In the genomic region with DNA sequence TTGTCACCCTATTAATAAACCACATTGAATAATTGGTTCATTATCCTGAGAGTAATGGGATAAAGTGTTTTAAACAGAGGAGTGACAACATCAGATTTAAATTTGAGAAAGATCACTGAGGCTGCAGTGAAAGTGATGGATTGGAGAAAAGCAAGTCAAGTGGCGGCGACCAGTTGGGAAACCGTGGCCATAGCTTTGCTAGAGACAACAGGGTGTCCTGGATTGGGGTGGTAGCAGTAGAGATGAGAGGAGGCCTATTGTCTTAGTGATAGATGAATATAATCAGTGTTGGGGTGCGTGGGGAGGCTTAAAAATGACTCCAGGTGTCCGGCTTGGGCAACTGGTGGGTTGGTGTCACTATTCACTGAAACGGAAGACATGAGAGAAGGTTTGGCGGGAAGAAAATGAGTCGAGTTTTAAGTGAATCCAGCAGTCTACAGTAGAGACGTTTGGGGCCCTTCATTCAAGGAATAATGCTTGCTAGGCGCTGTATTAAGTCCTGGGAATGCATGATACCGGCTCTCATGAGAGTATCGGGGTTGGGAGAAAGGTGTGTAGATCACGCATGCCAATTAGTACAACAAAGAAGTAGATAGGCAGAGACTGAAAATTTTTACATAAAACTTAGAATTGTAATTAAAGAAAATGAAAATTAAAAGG, we compare ENCODE assay signal across 9 cellular contexts. TPM values are rescaled to one million over a fixed set of nuclear protein-coding genes. Genes with fewer than 3 reads are reported as not detected.
DNase-seq lines count a peak whose midpoint lies in the region; ATAC-seq, FAIRE-seq and TF ChIP-seq lines count a peak whose summit lies in the region.
"Had no signal": no experiment of that assay in that cellular context is flagged by ENCODE, and none has a peak within 500 bp of the region (broad histone marks: within the 10 kb centered on the region; RNA-seq: fewer than 3 reads in every experiment).

No MANE protein-coding gene starts in this region.

- H3K9ac ChIP-seq in keratinocyte (ENCODE audit: control insufficient read depth, extremely low read depth, insufficient read depth, low read length) = peak overlapping the region; percentile 79

- ATAC-seq in heart right ventricle (no peak), left cardiac atrium (no peak)

- peaks cover 18% of the 10 kb centered on the region for H3K4me1 Mint-ChIP-seq in activated T-helper 2 cell treated with anti-CD3 and anti-CD28 coated beads, Interferon-gamma antibody, Interleukin-2, Interleukin-4, amounts not matched to agents 10 μg/mL and 5 μg/mL and 100 μg/mL, durations not matched to agents 14 hours and 24 hours and 36 hours (ENCODE audit: low read depth)

- 19% methylated on average over 13 of the region's 13 CpGs for WGBS in heart right ventricle, 2 donors
- 10 to 18% methylated on average over 13 of the region's 13 CpGs for WGBS in testis, 2 donors

- H3K36me3 ChIP-seq in heart right ventricle (peaks cover 0 to 37% (median 10%) of the 10 kb centered on the region in 9 donors), keratinocyte (ENCODE audit: control insufficient read depth in 2 of 2, extremely low read depth in 1 of 2, insufficient read depth in 2 of 2, low read length in 2 of 2) (peaks cover 4% of the 10 kb centered on the region in 2 experiments), testis (ENCODE audit: low read depth, missing control alignments) (no peaks in the 10 kb centered on the region)

- dilution Hi-C loops in keratinocyte (cut with MboI; ENCODE audit: extremely low pct_ligation_motif_present, low sequenced_read_pairs) = no loop called here

- H3K9me1 ChIP-seq in keratinocyte (ENCODE audit: control insufficient read depth, extremely low read depth, insufficient read depth, low read length) = no peaks in the 10 kb centered on the region

- H3K9me3 ChIP-seq in heart right ventricle (no peaks in the 10 kb centered on the region), keratinocyte (ENCODE audit: control insufficient read depth, low read depth, low read length) (no peaks in the 10 kb centered on the region), testis (no peaks in the 10 kb centered on the region)

- DNase-seq in heart right ventricle (no peak), left cardiac atrium (no peak), keratinocyte (ENCODE audit: low read depth, low spot score) (no peak), testis (peak; percentile 17), NCI-H2081 (lab: John Stamatoyannopoulos, UW) (no peak), nucleus accumbens (lab: John Stamatoyannopoulos, UW) (no peak)
- DNase-seq in activated T-helper 2 cell treated with anti-CD3 and anti-CD28 coated beads, Interferon-gamma antibody, Interleukin-2, Interleukin-4, amounts not matched to agents 10 μg/mL and 5 μg/mL and 100 μg/mL, durations not matched to agents 14 hours and 24 hours and 36 hours (ENCODE audit: low spot score) = no peak
- no peak for DNase-seq in activated CD4-positive, CD25-positive, alpha-beta regulatory T cell (lab: John Stamatoyannopoulos, UW)

- TF ChIP-seq CTCF in heart right ventricle (IDR thresholded peaks at IDR 0.05) = no peak
- TF ChIP-seq CTCF in keratinocyte (optimal IDR thresholded peaks at IDR 0.05 in 1 of 3, IDR thresholded peaks at IDR 0.05 in 1 of 3, conservative IDR thresholded peaks at IDR 0.05 in 1 of 3; ENCODE audit: extremely low read depth in 1 of 3, insufficient read depth in 2 of 3, low read length in 3 of 3) = no peak
- no peak for TF ChIP-seq CTCF in testis (IDR thresholded peaks at IDR 0.05)

- intact Hi-C loops in heart right ventricle (cut with DNase I) = loop anchor here in 5 of 10 donors (1.0 to 10.0 kb wide), 7 partner anchors 62 to 305 kb away; partner anchors contain the start of genes STIMATE (in 2 of the 5) and ITIH4 (in 1 of the 5)
- intact Hi-C loops in left cardiac atrium (cut with DNase I) = loop anchor here in 1 of 2 donors (5.0 kb wide), 1 partner anchor 62 kb away; the partner anchor contains the start of gene ITIH4
- intact Hi-C loops in activated T-helper 2 cell treated with anti-CD3 and anti-CD28 coated beads, Interferon-gamma antibody, Interleukin-2, Interleukin-4, amounts not matched to agents 10 μg/mL and 5 μg/mL and 100 μg/mL, durations not matched to agents 14 hours and 24 hours and 36 hours (cut with micrococcal nuclease) = no loop called here
- intact Hi-C loops in testis (cut with DNase I; ENCODE audit: low total_unique reads) = no loop called here

- peak overlapping the region; percentile 96 for H3K4me2 ChIP-seq in keratinocyte (ENCODE audit: control insufficient read depth, extremely low read depth, insufficient read depth, low read depth, low read length)

- H3K27ac ChIP-seq in heart right ventricle = peak overlapping the region in 8 of 10 donors; percentile 78 to 90 (median 86)
- H3K27ac ChIP-seq in keratinocyte (ENCODE audit: control insufficient read depth, insufficient read depth, low read length) = peak overlapping the region; percentile 65
- H3K27ac ChIP-seq in testis = peak overlapping the region; percentile 63 to 79

- no peak for FAIRE-seq in keratinocyte (lab: Jason Lieb, UNC)

- H3K27me3 ChIP-seq in heart right ventricle = no peaks in the 10 kb centered on the region
- no peaks in the 10 kb centered on the region for H3K27me3 ChIP-seq in keratinocyte (ENCODE audit: control insufficient read depth, extremely low read depth, insufficient read depth, low read length)
- H3K27me3 ChIP-seq in testis = no peaks in the 10 kb centered on the region

- H3K4me3 ChIP-seq in heart right ventricle (peak overlapping the region; percentile 59 to 98 (median 82)), keratinocyte (ENCODE audit: control insufficient read depth in 2 of 3, extremely low read depth in 1 of 3, insufficient read depth in 2 of 3, low read depth in 1 of 3, low read length in 3 of 3) (peak overlapping the region; percentile 71 to 85 (median 81)), testis (peak overlapping the region; percentile 95)

- peak overlapping the region; percentile 81 for H3K27ac Mint-ChIP-seq in activated T-helper 2 cell treated with anti-CD3 and anti-CD28 coated beads, Interferon-gamma antibody, Interleukin-2, Interleukin-4, amounts not matched to agents 10 μg/mL and 5 μg/mL and 100 μg/mL, durations not matched to agents 14 hours and 24 hours and 36 hours

- TF ChIP-seq POLR2A in testis (IDR thresholded peaks at IDR 0.05) = no peak

- peaks cover 16% of the 10 kb centered on the region for H3K79me2 ChIP-seq in keratinocyte (ENCODE audit: control insufficient read depth, insufficient read depth, low read length)

- peak overlapping the region; percentile 92 for H3K4me3 Mint-ChIP-seq in activated T-helper 2 cell treated with anti-CD3 and anti-CD28 coated beads, Interferon-gamma antibody, Interleukin-2, Interleukin-4, amounts not matched to agents 10 μg/mL and 5 μg/mL and 100 μg/mL, durations not matched to agents 14 hours and 24 hours and 36 hours (ENCODE audit: low read depth)

- peak overlapping the region; percentile 83 for H2AFZ ChIP-seq in keratinocyte (ENCODE audit: control insufficient read depth, low read length)

- H3K4me1 ChIP-seq in heart right ventricle = peaks cover 0 to 25% (median 14%) of the 10 kb centered on the region in 9 donors
- peaks cover 11% of the 10 kb centered on the region for H3K4me1 ChIP-seq in keratinocyte (ENCODE audit: control insufficient read depth, extremely low read depth, insufficient read depth, low read length)
- H3K4me1 ChIP-seq in testis = peaks cover 6% of the 10 kb centered on the region

- H4K20me1 ChIP-seq in keratinocyte (ENCODE audit: control insufficient read depth, extremely low read depth, insufficient read depth, low read length) = no peaks in the 10 kb centered on the region

- H3K36me3 Mint-ChIP-seq in activated T-helper 2 cell treated with anti-CD3 and anti-CD28 coated beads, Interferon-gamma antibody, Interleukin-2, Interleukin-4, amounts not matched to agents 10 μg/mL and 5 μg/mL and 100 μg/mL, durations not matched to agents 14 hours and 24 hours and 36 hours (ENCODE audit: low read depth) = peaks cover 24% of the 10 kb centered on the region

- H3K27me3 Mint-ChIP-seq in activated T-helper 2 cell treated with anti-CD3 and anti-CD28 coated beads, Interferon-gamma antibody, Interleukin-2, Interleukin-4, amounts not matched to agents 10 μg/mL and 5 μg/mL and 100 μg/mL, durations not matched to agents 14 hours and 24 hours and 36 hours (ENCODE audit: low read depth) = no peaks in the 10 kb centered on the region

- no peaks in the 10 kb centered on the region for H3K9me3 Mint-ChIP-seq in activated T-helper 2 cell treated with anti-CD3 and anti-CD28 coated beads, Interferon-gamma antibody, Interleukin-2, Interleukin-4, amounts not matched to agents 10 μg/mL and 5 μg/mL and 100 μg/mL, durations not matched to agents 14 hours and 24 hours and 36 hours

RNA-seq across cellular contexts. Expression of gene NEK4, which starts 0.8 kb away (rescaled TPM):
- total RNA-seq in heart right ventricle (10 to 100 TPM; 12.9 to 21.4 (median 17.2) TPM), left cardiac atrium (10 to 100 TPM; 14.8 to 16.9 TPM), testis (10 to 100 TPM; 66.6 to 70.2 TPM)
- polyA plus RNA-seq in heart right ventricle (1 to 10 TPM; 4.6 to 5.0 TPM), keratinocyte (11.1 to 15.2 TPM (median 13.6 TPM) in 3 replicates), testis (ENCODE audit: insufficient read depth, low read depth, low replicate concordance) (114 TPM)
- 26.7 and 27.6 TPM in 2 replicates for total RNA-seq in activated T-helper 2 cell treated with anti-CD3 and anti-CD28 coated beads, Interferon-gamma antibody, Interleukin-2, Interleukin-4, amounts not matched to agents 10 μg/mL and 5 μg/mL and 100 μg/mL, durations not matched to agents 14 hours and 24 hours and 36 hours
- 2.5 TPM for polyA plus RNA-seq in keratinocyte (2011; ENCODE audit: low read depth)
- 8.7 and 12.6 TPM in 2 replicates for polyA plus RNA-seq in keratinocyte (2011; cell fraction: cytosol; rRNA removed)
- 12.9 and 13.6 TPM in 2 replicates for polyA plus RNA-seq in keratinocyte (2011; cell fraction: nucleus; rRNA removed)
- 5.3 and 11.4 TPM in 2 replicates for polyA plus RNA-seq in keratinocyte (2012; ENCODE audit: low replicate concordance)
- polyA minus RNA-seq in keratinocyte = 10.9 to 19.8 TPM (median 13.8 TPM) in 3 replicates
- 16.3 TPM for polyA minus RNA-seq in keratinocyte (2011; cell fraction: cytosol; rRNA and poly(A)+ RNA removed)
- polyA minus RNA-seq in keratinocyte (2011; cell fraction: nucleus; rRNA and poly(A)+ RNA removed) = 10.4 and 18.8 TPM in 2 replicates

RNA-seq across cellular contexts. Expression of gene ITIH1, which starts 7.5 kb away (rescaled TPM):
- total RNA-seq in heart right ventricle (not detected), left cardiac atrium (not detected), testis (1 to 10 TPM; 1.8 to 3.5 TPM)
- polyA plus RNA-seq in heart right ventricle (under 1 TPM in 1 of 2 donors, not detected in 1; 0.13 TPM), keratinocyte (not detected in 3 replicates), testis (ENCODE audit: insufficient read depth, low read depth, low replicate concordance) (2.9 TPM)
- not detected in 2 replicates for total RNA-seq in activated T-helper 2 cell treated with anti-CD3 and anti-CD28 coated beads, Interferon-gamma antibody, Interleukin-2, Interleukin-4, amounts not matched to agents 10 μg/mL and 5 μg/mL and 100 μg/mL, durations not matched to agents 14 hours and 24 hours and 36 hours
- not detected for polyA plus RNA-seq in keratinocyte (2011; ENCODE audit: low read depth)
- polyA plus RNA-seq in keratinocyte (2011; cell fraction: cytosol; rRNA removed) = not detected in 2 replicates
- not detected in 2 replicates for polyA plus RNA-seq in keratinocyte (2011; cell fraction: nucleus; rRNA removed)
- not detected in 2 replicates for polyA plus RNA-seq in keratinocyte (2012; ENCODE audit: low replicate concordance)
- polyA minus RNA-seq in keratinocyte = not detected in 3 replicates
- not detected for polyA minus RNA-seq in keratinocyte (2011; cell fraction: cytosol; rRNA and poly(A)+ RNA removed)
- not detected in 2 replicates for polyA minus RNA-seq in keratinocyte (2011; cell fraction: nucleus; rRNA and poly(A)+ RNA removed)
- total RNA-seq: lung microvascular endothelial cell had no signal

RNA-seq across cellular contexts. Expression of gene ITIH3, which starts 24.7 kb away (rescaled TPM):
- total RNA-seq in heart right ventricle (under 1 TPM; 0.13 to 0.97 (median 0.41) TPM), left cardiac atrium (under 1 TPM; 0.55 to 0.62 TPM), testis (1 to 10 TPM; 5.4 to 6.3 TPM)
- polyA plus RNA-seq in heart right ventricle (1 to 10 TPM; 1.0 to 1.3 TPM), keratinocyte (not detected in 3 replicates), testis (ENCODE audit: insufficient read depth, low read depth, low replicate concordance) (9.9 TPM)
- not detected in 2 replicates for total RNA-seq in activated T-helper 2 cell treated with anti-CD3 and anti-CD28 coated beads, Interferon-gamma antibody, Interleukin-2, Interleukin-4, amounts not matched to agents 10 μg/mL and 5 μg/mL and 100 μg/mL, durations not matched to agents 14 hours and 24 hours and 36 hours
- not detected for polyA plus RNA-seq in keratinocyte (2011; ENCODE audit: low read depth)
- not detected in 2 replicates for polyA plus RNA-seq in keratinocyte (2011; cell fraction: cytosol; rRNA removed)
- not detected in 2 replicates for polyA plus RNA-seq in keratinocyte (2011; cell fraction: nucleus; rRNA removed)
- polyA plus RNA-seq in keratinocyte (2012; ENCODE audit: low replicate concordance) = 0.08 TPM in 1 of 2 replicates, not detected in the other
- 0.13 TPM in 1 of 3 replicates, not detected in the others for polyA minus RNA-seq in keratinocyte
- not detected for polyA minus RNA-seq in keratinocyte (2011; cell fraction: cytosol; rRNA and poly(A)+ RNA removed)
- not detected in 2 replicates for polyA minus RNA-seq in keratinocyte (2011; cell fraction: nucleus; rRNA and poly(A)+ RNA removed)
